In genomic region chr1:91279-91678, GRCh38 we compare ENCODE assay signal across 1 cellular context. TPM values are rescaled to one million over a fixed set of nuclear protein-coding genes. Genes with fewer than 3 reads are reported as not detected.
"Had no signal": no experiment of that assay in that cellular context is flagged by ENCODE, and none has a peak within 500 bp of the region (broad histone marks: within the 10 kb centered on the region; RNA-seq: fewer than 3 reads in every experiment).

No MANE protein-coding gene starts in this region.

RNA-seq across cellular contexts. Expression of gene OR4F5, which starts 26.1 kb away (rescaled TPM):
- polyA plus RNA-seq: IgD-negative memory B cell had no signal
